8 cellular contexts compared by ENCODE assay signal in genomic region chr10:12333382-12334185, GRCh38. TPM values are rescaled to one million over a fixed set of nuclear protein-coding genes. Genes with fewer than 3 reads are reported as not detected.
DNase-seq lines count a peak whose midpoint lies in the region; ATAC-seq lines count a peak whose summit lies in the region.

No MANE protein-coding gene starts in this region.

- no peak overlapping the region for H2AFZ ChIP-seq in Karpas-422 (ENCODE audit: low read length)

- no peaks in the 10 kb centered on the region for H4K20me1 ChIP-seq in Karpas-422 (ENCODE audit: insufficient read depth, low read depth, low read length)

- H3K9me3 ChIP-seq in SJSA1 (replicated peaks) (no peaks in the 10 kb centered on the region), muscle layer of colon (ENCODE audit: low read length) (no peaks in the 10 kb centered on the region), Karpas-422 (ENCODE audit: low read length) (no peaks in the 10 kb centered on the region)

- DNase-seq in GM04504 (ENCODE audit: low read depth), result peak; percentile 87
- peak; percentile 15 for DNase-seq in HT-29 (ENCODE audit: low spot score)
- peak; percentile 97 to 99 for DNase-seq in SJSA1 (ENCODE audit: low read depth in 1 of 2, low spot score in 2 of 2)
- peak; percentile 51 for DNase-seq in dermis blood vessel endothelial cell
- peak; percentile 73 for DNase-seq in ureter (ENCODE audit: low spot score)
- no peak for DNase-seq in Karpas-422

- ATAC-seq in GM21447 (IDR thresholded peaks at IDR 0.05; ENCODE audit: unreplicated experiment), result peak; percentile 68

- H3K4me2 ChIP-seq in Karpas-422 (ENCODE audit: low read depth, low read length, poor library complexity, severe bottlenecking), result no peak overlapping the region

- H3K27ac ChIP-seq in SJSA1 (peak overlapping the region; percentile 97), muscle layer of colon (ENCODE audit: low read depth, low read length) (peak overlapping the region; percentile 38), Karpas-422 (ENCODE audit: low read length) (no peak overlapping the region)

- H3K9ac ChIP-seq in muscle layer of colon (ENCODE audit: low read length), result no peak overlapping the region
- H3K9ac ChIP-seq in Karpas-422 (ENCODE audit: low read length), result no peak overlapping the region

- H3K36me3 ChIP-seq in SJSA1 (no peaks in the 10 kb centered on the region), muscle layer of colon (ENCODE audit: insufficient read depth, low read length) (no peaks in the 10 kb centered on the region), Karpas-422 (ENCODE audit: insufficient read depth, low read length) (no peaks in the 10 kb centered on the region)

- H3K27me3 ChIP-seq in SJSA1 (replicated peaks) (no peaks in the 10 kb centered on the region), muscle layer of colon (ENCODE audit: control insufficient read depth in 1 of 2, insufficient read depth in 2 of 2, low read length in 2 of 2) (no peaks in the 10 kb centered on the region), Karpas-422 (ENCODE audit: low read length) (no peaks in the 10 kb centered on the region)

- H3K9me2 ChIP-seq in Karpas-422 (replicated peaks; ENCODE audit: insufficient read depth, low read length), result no peaks in the 10 kb centered on the region

- no peaks in the 10 kb centered on the region for H3K79me2 ChIP-seq in Karpas-422 (ENCODE audit: low read length)

- no peak overlapping the region for H3K4me3 ChIP-seq in SJSA1
- peak overlapping the region in 1 of 2 donors; percentile 37 for H3K4me3 ChIP-seq in muscle layer of colon (ENCODE audit: low read depth in 1 of 2, low read length in 2 of 2)
- no peak overlapping the region for H3K4me3 ChIP-seq in Karpas-422 (ENCODE audit: low read length)

- H3K4me1 ChIP-seq in SJSA1 (replicated peaks), result peaks cover 39% of the 10 kb centered on the region
- H3K4me1 ChIP-seq in muscle layer of colon (ENCODE audit: insufficient read depth, low read length), result peaks cover 17% of the 10 kb centered on the region
- H3K4me1 ChIP-seq in Karpas-422 (ENCODE audit: low read length), result no peaks in the 10 kb centered on the region

RNA-seq across cellular contexts. Expression of gene CAMK1D, which starts 15.8 kb away (rescaled TPM):
- total RNA-seq in HT-29 (2014; rRNA removed; shearing (Covaris generic)), result 0.15 and 0.18 TPM in 2 replicates
- 3.8 and 3.9 TPM in 2 replicates for total RNA-seq in SJSA1 (2014; rRNA removed; shearing (Covaris generic))
- total RNA-seq in dermis blood vessel endothelial cell (0.85 and 3.2 TPM in 2 replicates), ureter (25.4 TPM)
- total RNA-seq in Karpas-422 (2014; rRNA removed; shearing (Covaris generic); ENCODE audit: low replicate concordance), result 0.11 and 0.63 TPM in 2 replicates
